In genomic region chr3:71600646-71601288, GRCh38 we compare ENCODE assay signal across 19 cellular contexts. TPM values are rescaled to one million over a fixed set of nuclear protein-coding genes. Genes with fewer than 3 reads are reported as not detected.
DNase-seq lines count a peak whose midpoint lies in the region; ATAC-seq and TF ChIP-seq lines count a peak whose summit lies in the region.
"Had no signal": no experiment of that assay in that cellular context is flagged by ENCODE, and none has a peak within 500 bp of the region (broad histone marks: within the 10 kb centered on the region; RNA-seq: fewer than 3 reads in every experiment).

No MANE protein-coding gene starts in this region.

- H3K4me1 ChIP-seq in IMR-90 (ENCODE audit: control insufficient read depth, insufficient read depth, low read length) (peaks cover 6% of the 10 kb centered on the region; the same call in 1 of the 2 replicates), neutrophil (ENCODE audit: control insufficient read depth in 1 of 2, insufficient read depth in 1 of 2, low read depth in 1 of 2, low read length in 1 of 2) (peaks cover 11 to 18% of the 10 kb centered on the region in 2 experiments)
- no peaks in the 10 kb centered on the region for H3K4me1 ChIP-seq in effector memory CD4-positive, alpha-beta T cell (ENCODE audit: control insufficient read depth, insufficient read depth, low read length, poor library complexity, severe bottlenecking)

- H4K8ac ChIP-seq in IMR-90 (ENCODE audit: low read depth in 2 of 2, low read length in 2 of 2): no peak overlapping the region; a peak in 1 of 4 replicates

- H4K5ac ChIP-seq in IMR-90 (ENCODE audit: low read depth, low read length): no peak overlapping the region

- H3K9ac ChIP-seq in IMR-90 (ENCODE audit: low read depth, low read length): no peak overlapping the region

- TF ChIP-seq CTCF in AG10803 (conservative IDR thresholded peaks at IDR 0.05; ENCODE audit: low read length) (no peak), IMR-90 (conservative IDR thresholded peaks at IDR 0.05; ENCODE audit: low read depth, low read length) (no peak), fibroblast of mammary gland (conservative IDR thresholded peaks at IDR 0.05; ENCODE audit: control insufficient read depth, insufficient read depth, low read depth, low read length) (no peak), neutrophil (IDR thresholded peaks at IDR 0.05) (no peak), GM20000 (IDR thresholded peaks at IDR 0.05; ENCODE audit: extremely low read depth, missing control alignments) (no peak)

- POLR2A ChIA-PET in IMR-90 (lab: Charles Lee; ENCODE audit: unreplicated experiment): interaction anchor here (0.6 kb wide), 2 partner anchors 87 to 92 kb away, joined by 3 read pairs; no protein-coding TSS in a partner anchor

- H2BK5ac ChIP-seq in IMR-90 (ENCODE audit: low read depth, low read length, poor library complexity, severe bottlenecking): no peak overlapping the region

- H3K4me3 ChIP-seq in AG10803 (ENCODE audit: low read length) (no peak overlapping the region), IMR-90 (ENCODE audit: insufficient read depth, low read depth, low read length) (no peak overlapping the region), fibroblast of mammary gland (ENCODE audit: control insufficient read depth, low read depth, low read length) (no peak overlapping the region), neutrophil (ENCODE audit: low read depth in 1 of 2, low read length in 1 of 2) (no peak overlapping the region)
- no peak overlapping the region for H3K4me3 ChIP-seq in effector memory CD4-positive, alpha-beta T cell (ENCODE audit: insufficient read depth, low read depth, low read length, poor library complexity, severe bottlenecking)

- no peak overlapping the region for H2AFZ ChIP-seq in IMR-90 (replicated peaks; ENCODE audit: low read length, poor library complexity)

- H3K9me1 ChIP-seq in IMR-90 (ENCODE audit: insufficient read depth, low read length): peaks cover 2% of the 10 kb centered on the region; the same call in 1 of the 2 replicates

- peak overlapping the region; percentile 78; the same call in 1 of the 2 replicates for H2AK5ac ChIP-seq in IMR-90 (ENCODE audit: low read depth, low read length)

- 0 out of 2 replicates have a peak overlapping the region, but pooled peaks have one; percentile 30 for H3K4ac ChIP-seq in IMR-90 (ENCODE audit: low read depth, low read length)

- 0 out of 3 replicates have a peak overlapping the region, but pooled peaks have one; percentile 48 for H2BK15ac ChIP-seq in IMR-90 (ENCODE audit: low read depth, low read length)

- H2BK20ac ChIP-seq in IMR-90 (ENCODE audit: low read depth, low read length): 0 out of 2 replicates have a peak overlapping the region, but pooled peaks have one; percentile 12

- ATAC-seq in IMR-90 (ENCODE audit: low read depth): no peak
- ATAC-seq: SK-N-SH treated with all-trans-retinoic acid at 6 μM for 48 hours had no signal

- intact Hi-C loops in IMR-90 (cut with micrococcal nuclease): no loop called here

- DNase-seq in AG10803 (ENCODE audit: low read depth) (peak; percentile 62), IMR-90 (no peak), fibroblast of mammary gland (ENCODE audit: low read depth) (peak; percentile 40), GM20000 (ENCODE audit: low spot score) (no peak), NCI-H187 treated with DMSO at 0.1 percent for 48 hours (lab: John Stamatoyannopoulos, UW) (no peak)
- no peak for DNase-seq in effector memory CD4-positive, alpha-beta T cell
- DNase-seq: Calu3; CD4-positive, CD25-positive, alpha-beta regulatory T cell; GF-D8; Karpas-422; NCI-H1417 treated with DMSO at 0.1 percent for 48 hours; NCI-H1930; NCI-H226; NCI-H524; NCI-H82; OCI-M1; SIG-M5 had no signal

- no peak overlapping the region for H3K14ac ChIP-seq in IMR-90 (replicated peaks; ENCODE audit: low read depth, low read length)

- no TSS peak for BruUV-seq in IMR-90 (replicated peaks; lab: Mats Ljungman, UMichigan)

- H3K56ac ChIP-seq in IMR-90 (ENCODE audit: extremely low read depth, insufficient read depth, low read length): no peak overlapping the region

- H2BK120ac ChIP-seq in IMR-90 (ENCODE audit: low read depth, low read length): no peak overlapping the region

- dilution Hi-C loops in IMR-90 (cut with HindIII; ENCODE audit: low sequenced_read_pairs, unreplicated experiment): no loop called here

- no peak overlapping the region for H3K18ac ChIP-seq in IMR-90 (ENCODE audit: low read depth, low read length)

- no peak for TF ChIP-seq RAD21 in IMR-90 (IDR thresholded peaks at IDR 0.05; ENCODE audit: low read length)

- CTCF ChIA-PET in IMR-90 (lab: Yijun Ruan, JAX): no interaction called here

- H3K9me3 ChIP-seq in IMR-90 (ENCODE audit: control insufficient read depth, insufficient read depth, low read length): no peaks in the 10 kb centered on the region
- H3K9me3 ChIP-seq in neutrophil: no peaks in the 10 kb centered on the region
- H3K9me3 ChIP-seq in effector memory CD4-positive, alpha-beta T cell (ENCODE audit: control insufficient read depth, low read length): no peaks in the 10 kb centered on the region

- no peak overlapping the region for H2AK9ac ChIP-seq in IMR-90 (replicated peaks; ENCODE audit: low read depth, low read length, poor library complexity)

- in situ Hi-C loops in IMR-90 (cut with MboI; ENCODE audit: low sequenced_read_pairs): loop anchor here (25.0 kb wide), 1 partner anchor 888 kb away; no protein-coding TSS in a partner anchor

- H3K23ac ChIP-seq in IMR-90 (ENCODE audit: low read depth, low read length): peak overlapping the region; percentile 16; the same call in 1 of the 2 replicates

- H3K4me2 ChIP-seq in IMR-90 (ENCODE audit: low read depth, low read length): no peak overlapping the region

- TF ChIP-seq POLR2A in IMR-90 (IDR thresholded peaks at IDR 0.05; ENCODE audit: low read depth, low read length): no peak

- H4K91ac ChIP-seq in IMR-90 (ENCODE audit: insufficient read depth, low read depth, low read length): no peak overlapping the region

- H3K27ac ChIP-seq in IMR-90 (ENCODE audit: insufficient read depth, low read length) (no peak overlapping the region), neutrophil (peak overlapping the region; percentile 37)
- no peak overlapping the region for H3K27ac ChIP-seq in effector memory CD4-positive, alpha-beta T cell (ENCODE audit: insufficient read depth, low read length, poor library complexity, severe bottlenecking)

- no peaks in the 10 kb centered on the region for H3K79me1 ChIP-seq in IMR-90 (ENCODE audit: low read depth in 1 of 2, low read length in 2 of 2)

- H3K36me3 ChIP-seq in IMR-90 (ENCODE audit: control insufficient read depth, insufficient read depth, low read length) (no peaks in the 10 kb centered on the region), neutrophil (no peaks in the 10 kb centered on the region)
- no peaks in the 10 kb centered on the region for H3K36me3 ChIP-seq in effector memory CD4-positive, alpha-beta T cell (ENCODE audit: control insufficient read depth, insufficient read depth, low read length)

- H3K27me3 ChIP-seq in IMR-90 (ENCODE audit: control insufficient read depth, insufficient read depth, low read length) (no peaks in the 10 kb centered on the region), neutrophil (no peaks in the 10 kb centered on the region)
- H3K27me3 ChIP-seq in effector memory CD4-positive, alpha-beta T cell (replicated peaks; ENCODE audit: control insufficient read depth, insufficient read depth, low read length, poor library complexity, severe bottlenecking): no peaks in the 10 kb centered on the region

- no CpG with 5 or more reads among the region's 3 CpGs for WGBS in IMR-90 (ENCODE audit: extremely low coverage in 2 of 2, insufficient read length in 1 of 2), 2 experiments

- no peaks in the 10 kb centered on the region for H4K20me1 ChIP-seq in IMR-90 (ENCODE audit: insufficient read depth, low read length)

TF ChIP-seq in IMR-90, 13 proteins besides CTCF, POLR2A, EP300 and RAD21:
- TF ChIP-seq RCOR1 (IDR thresholded peaks at IDR 0.05; ENCODE audit: insufficient replicate concordance, low read length): no peak
- no peak for TF ChIP-seq CEBPB (IDR thresholded peaks at IDR 0.05; ENCODE audit: low read depth, low read length)
- no peak for TF ChIP-seq MAFK (IDR thresholded peaks at IDR 0.05; ENCODE audit: low read depth, low read length)
- no peak for TF ChIP-seq BHLHE40 (IDR thresholded peaks at IDR 0.05; ENCODE audit: low read depth, low read length)
- no peak for TF ChIP-seq NFE2L2 (IDR thresholded peaks at IDR 0.05; ENCODE audit: low read depth, low read length)

RNA-seq across cellular contexts. Expression of gene FOXP1, which starts 17.2 kb away (rescaled TPM):
- 128 and 132 TPM in 2 replicates for total RNA-seq in IMR-90 (2012; rRNA removed)
- 37.0 and 43.3 TPM in 2 replicates for polyA plus RNA-seq in IMR-90 (2012; rRNA removed)
- polyA plus RNA-seq in IMR-90 (2012; cell fraction: cytosol; rRNA removed): 9.9 and 20.0 TPM in 2 replicates
- 21.2 and 46.2 TPM in 2 replicates for polyA plus RNA-seq in IMR-90 (2012; cell fraction: nucleus; rRNA removed; ENCODE audit: low replicate concordance)

Comparison
In these comparisons a context has a peak if more than half of its experiments do, and no peak if none do; other contexts are left out.
1. DNase-seq: peak in AG10803 (single experiment) and fibroblast of mammary gland (single experiment); none in IMR-90 (single experiment), GM20000 (single experiment), NCI-H187 treated with DMSO at 0.1 percent for 48 hours (single experiment) and effector memory CD4-positive, alpha-beta T cell (0 of 3).